In genomic region chr7:22179442-22179879, GRCh38 we compare ENCODE assay signal across 20 cellular contexts.
A peak's percentile ranks its signal among the peaks of the same experiment; 100 is the strongest.
DNase-seq lines count a peak whose midpoint lies in the region; ATAC-seq and TF ChIP-seq lines count a peak whose summit lies in the region.
"Had no signal": no experiment of that assay in that cellular context is flagged by ENCODE, and none has a peak within 500 bp of the region (broad histone marks: within the 10 kb centered on the region; RNA-seq: fewer than 3 reads in every experiment).

No MANE protein-coding gene starts in this region.

- H3K27ac Mint-ChIP-seq in natural killer cell = no peak overlapping the region
- no peak overlapping the region for H3K27ac Mint-ChIP-seq in naive thymus-derived CD8-positive, alpha-beta T cell
- H3K27ac Mint-ChIP-seq: IgD-negative memory B cell had no signal

- POLR2A ChIA-PET in naive thymus-derived CD8-positive, alpha-beta T cell (lab: Charles Lee) = no interaction called here

- DNase-seq in SJCRH30 (peak; percentile 11 to 54), choroid plexus epithelial cell (ENCODE audit: low read depth) (peak; percentile 16), natural killer cell (no peak), posterior vena cava (ENCODE audit: low spot score) (no peak), AG08396 (ENCODE audit: low spot score) (no peak), DMS53 treated with DMSO at 0.1 percent for 48 hours (lab: John Stamatoyannopoulos, UW; ENCODE audit: unreplicated experiment) (no peak)
- no peak for DNase-seq in naive thymus-derived CD8-positive, alpha-beta T cell
- DNase-seq: C1 segment of cervical spinal cord, NCI-H1048, NCI-H1436 treated with DMSO at 0.1 percent for 48 hours, NCI-H2081, NCI-H510A, NCI-H82 had no signal

- H3K4me1 ChIP-seq in SJCRH30 = peaks cover 11% of the 10 kb centered on the region
- H3K4me1 ChIP-seq: A549 had no signal

- H3K27ac ChIP-seq in SJCRH30 = no peak overlapping the region
- H3K27ac ChIP-seq: A549 had no signal

- H3K4me1 Mint-ChIP-seq in natural killer cell = peaks cover 6% of the 10 kb centered on the region in 2 donors
- peaks cover under 1 to 2% (median 2%) of the 10 kb centered on the region in 4 donors for H3K4me1 Mint-ChIP-seq in naive thymus-derived CD8-positive, alpha-beta T cell

- H3K36me3 Mint-ChIP-seq in natural killer cell = no peaks in the 10 kb centered on the region
- H3K36me3 Mint-ChIP-seq in naive thymus-derived CD8-positive, alpha-beta T cell = no peaks in the 10 kb centered on the region

- H3K4me3 ChIP-seq in SJCRH30 (no peak overlapping the region), choroid plexus epithelial cell (ENCODE audit: low read depth, low read length) (no peak overlapping the region)
- H3K4me3 ChIP-seq: A549, HAP-1 had no signal

- H3K36me3 ChIP-seq in SJCRH30 = no peaks in the 10 kb centered on the region
- H3K36me3 ChIP-seq: HAP-1 had no signal

- TF ChIP-seq CTCF in choroid plexus epithelial cell (conservative IDR thresholded peaks at IDR 0.05; ENCODE audit: low read depth, low read length) (no peak), natural killer cell (IDR thresholded peaks at IDR 0.05) (no peak)

- H3K9me3 ChIP-seq in SJCRH30 (replicated peaks) = peaks cover 6% of the 10 kb centered on the region
- H3K9me3 ChIP-seq: A549, HAP-1 had no signal

- ATAC-seq in GM19351 (IDR thresholded peaks at IDR 0.05; ENCODE audit: unreplicated experiment) = peak; percentile 51
- ATAC-seq in natural killer cell = peak; percentile 63 to 81 (median 77)
- ATAC-seq in naive thymus-derived CD8-positive, alpha-beta T cell = no peak
- ATAC-seq: A549, Panc1, Right ventricle myocardium inferior, SK-N-SH treated with all-trans-retinoic acid at 6 μM for 48 hours had no signal

- H3K4me3 Mint-ChIP-seq in natural killer cell = no peak overlapping the region
- H3K4me3 Mint-ChIP-seq in naive thymus-derived CD8-positive, alpha-beta T cell = no peak overlapping the region
- H3K4me3 Mint-ChIP-seq: IgD-negative memory B cell had no signal

- H3K27me3 Mint-ChIP-seq in natural killer cell (ENCODE audit: low read depth in 2 of 2) = peaks cover 15 to 20% of the 10 kb centered on the region in 2 donors
- H3K27me3 Mint-ChIP-seq in naive thymus-derived CD8-positive, alpha-beta T cell = peaks cover 6 to 18% (median 12%) of the 10 kb centered on the region in 5 donors

- intact Hi-C loops in natural killer cell (cut with micrococcal nuclease) (no loop called here), posterior vena cava (cut with DNase I) (no loop called here)

- H3K9me3 Mint-ChIP-seq in natural killer cell = no peaks in the 10 kb centered on the region
- H3K9me3 Mint-ChIP-seq in naive thymus-derived CD8-positive, alpha-beta T cell = peaks cover 0 to 1% (median 0%) of the 10 kb centered on the region in 9 donors

- no peaks in the 10 kb centered on the region for H3K27me3 ChIP-seq in SJCRH30

Comparison
In these comparisons a context has a peak if more than half of its experiments do, and no peak if none do; other contexts are left out.
1. ATAC-seq: peak in GM19351 (single experiment) and natural killer cell (3 of 3); none in naive thymus-derived CD8-positive, alpha-beta T cell (0 of 2).
2. DNase-seq: peak in SJCRH30 (2 of 2) and choroid plexus epithelial cell (single experiment); none in natural killer cell (single experiment), posterior vena cava (single experiment), AG08396 (single experiment), DMS53 treated with DMSO at 0.1 percent for 48 hours (single experiment) and naive thymus-derived CD8-positive, alpha-beta T cell (0 of 10).